In genomic region chr1:70410604-70411359, GRCh38 we compare ENCODE assay signal across 8 cellular contexts. TPM values are rescaled to one million over a fixed set of nuclear protein-coding genes. Genes with fewer than 3 reads are reported as not detected.
DNase-seq lines count a peak whose midpoint lies in the region; ATAC-seq and TF ChIP-seq lines count a peak whose summit lies in the region.

Gene CTH, plus strand, starts transcription at chr1:70411268. Its CDS starts 148 bp downstream, at chr1:70411416.

- H3K4me2 ChIP-seq in smooth muscle cell = peak within 1 kb of the TSS; percentile 92

- H3K27ac ChIP-seq in smooth muscle cell (ENCODE audit: low read depth) = peak within 1 kb of the TSS; percentile 95

- no peaks in the 10 kb centered on the region for H3K36me3 ChIP-seq in smooth muscle cell (ENCODE audit: low read depth)

- H3K27ac Mint-ChIP-seq in WTC11 = peak within 1 kb of the TSS; percentile 100

- H3K4me1 Mint-ChIP-seq in WTC11 = peaks cover 14% of the 10 kb centered on the region

- POLR2A ChIA-PET in AG04449 (lab: Yijun Ruan, JAX) (interaction anchor here (0.5 to 2.0 kb wide), 11 partner anchors 8 to 205 kb away, joined by 3 to 31 read pairs (median 4); partner anchors contain the start of genes ANKRD13C and LRRC40), WTC11 (lab: Charles Lee) (interaction anchor here (0.6 to 5.4 kb wide), 22 partner anchors 9 to 206 kb away, joined by 3 to 125 read pairs (median 4); partner anchors contain the start of genes ANKRD13C, LRRC40 and SRSF11)

- H3K79me2 ChIP-seq in smooth muscle cell (ENCODE audit: low read depth) = peaks cover 23% of the 10 kb centered on the region

- H3F3A ChIP-seq in smooth muscle cell (ENCODE audit: low read depth) = peaks cover 6% of the 10 kb centered on the region

- peak within 1 kb of the TSS; percentile 99 for H3K4me3 Mint-ChIP-seq in WTC11

- TF ChIP-seq CTCF in AG04449 (IDR thresholded peaks at IDR 0.05; ENCODE audit: insufficient read depth, low read length, missing control alignments) = no peak
- TF ChIP-seq CTCF in WTC11 (IDR thresholded peaks at IDR 0.05) = no peak
- TF ChIP-seq CTCF in cardiac fibroblast (IDR thresholded peaks at IDR 0.05; ENCODE audit: low read depth, low read length) = no peak
- TF ChIP-seq CTCF in smooth muscle cell (IDR thresholded peaks at IDR 0.05; ENCODE audit: borderline replicate concordance, insufficient read depth, poor library complexity, severe bottlenecking) = no peak

- peaks cover 4% of the 10 kb centered on the region for H3K27me3 ChIP-seq in smooth muscle cell (ENCODE audit: low read depth)

- H3K4me1 ChIP-seq in smooth muscle cell (ENCODE audit: low read depth) = peaks cover 10% of the 10 kb centered on the region

- H4K20me1 ChIP-seq in smooth muscle cell (ENCODE audit: low read depth) = no peaks in the 10 kb centered on the region

- WGBS in smooth muscle cell (ENCODE audit: low lambda C conversion rate) = under 1% methylated on average over 45 of the region's 48 CpGs

- ATAC-seq in GM18873 (IDR thresholded peaks at IDR 0.05; ENCODE audit: low FRiP score, unreplicated experiment) = peak; percentile 93
- peak; percentile 98 for ATAC-seq in HG03139 (IDR thresholded peaks at IDR 0.05; ENCODE audit: unreplicated experiment)
- peak; percentile 98 for ATAC-seq in WTC11

- H3K9me3 Mint-ChIP-seq in WTC11 = no peaks in the 10 kb centered on the region

- no peaks in the 10 kb centered on the region for H3K9me3 ChIP-seq in smooth muscle cell (replicated peaks; ENCODE audit: low read depth)

- CTCF ChIA-PET in AG04449 (lab: Yijun Ruan, JAX) (interaction anchor here (0.8 to 1.8 kb wide), 3 partner anchors 57 to 377 kb away, joined by 3 to 7 read pairs (median 3); partner anchors contain the start of gene ANKRD13C), WTC11 (lab: Charles Lee) (interaction anchor here (0.6 to 3.0 kb wide), 7 partner anchors 10 to 96 kb away, joined by 3 to 19 read pairs (median 3); partner anchors contain the start of gene ANKRD13C)

- peak within 1 kb of the TSS; percentile 76 for H2AFZ ChIP-seq in smooth muscle cell (ENCODE audit: low read depth)

- DNase-seq in AG04449 (ENCODE audit: low read depth, low spot score) (peak; percentile 71), NCI-H2227 (lab: John Stamatoyannopoulos, UW; ENCODE audit: unreplicated experiment) (peak; percentile 97), WTC11 (ENCODE audit: low spot score) (peak; percentile 99), cardiac fibroblast (ENCODE audit: low read depth in 2 of 2) (peak; percentile 97 to 98), iPS-NIHi7 (ENCODE audit: extremely low spot score) (peak; percentile 98), smooth muscle cell (lab: John Stamatoyannopoulos, UW; ENCODE audit: unreplicated experiment) (peak; percentile 78)

- peaks cover 4% of the 10 kb centered on the region for H3K36me3 Mint-ChIP-seq in WTC11

- H3K9ac ChIP-seq in smooth muscle cell (ENCODE audit: low read depth) = peak within 1 kb of the TSS; percentile 82

- peak within 1 kb of the TSS; percentile 70 for H3K4me3 ChIP-seq in AG04449 (ENCODE audit: low read depth, low read length)
- peak within 1 kb of the TSS; percentile 72 to 92 for H3K4me3 ChIP-seq in cardiac fibroblast (replicated peaks in 1 of 2; ENCODE audit: low read depth in 2 of 2, low read length in 2 of 2)
- H3K4me3 ChIP-seq in smooth muscle cell = peak within 1 kb of the TSS; percentile 84

- no peaks in the 10 kb centered on the region for H3K27me3 Mint-ChIP-seq in WTC11 (ENCODE audit: low read depth)

TF ChIP-seq in WTC11, 78 proteins besides CTCF, POLR2A, EP300 and RAD21 (continues in another document):
- no peak for TF ChIP-seq ZMAT4 (CRISPR knock-in tag; IDR thresholded peaks at IDR 0.05)
- TF ChIP-seq E2F5 (CRISPR knock-in tag; IDR thresholded peaks at IDR 0.05) = no peak
- no peak for TF ChIP-seq SMAD4 (CRISPR knock-in tag; IDR thresholded peaks at IDR 0.05)
- TF ChIP-seq MYBL2 (CRISPR knock-in tag; IDR thresholded peaks at IDR 0.05) = no peak
- TF ChIP-seq SP1 (CRISPR knock-in tag; conservative IDR thresholded peaks at IDR 0.05) = peak; percentile 94
- TF ChIP-seq RELA (CRISPR knock-in tag; IDR thresholded peaks at IDR 0.05; ENCODE audit: borderline replicate concordance) = no peak
- no peak for TF ChIP-seq ATF2 (CRISPR knock-in tag; IDR thresholded peaks at IDR 0.05; ENCODE audit: borderline replicate concordance, low read depth)
- TF ChIP-seq GTF2I (CRISPR knock-in tag; conservative IDR thresholded peaks at IDR 0.05) = no peak
- no peak for TF ChIP-seq ATF3 (CRISPR knock-in tag; conservative IDR thresholded peaks at IDR 0.05)
- TF ChIP-seq NFE2L1 (CRISPR knock-in tag; IDR thresholded peaks at IDR 0.05) = no peak
- no peak for TF ChIP-seq ZNF671 (CRISPR knock-in tag; IDR thresholded peaks at IDR 0.05)
- no peak for TF ChIP-seq AFF4 (CRISPR knock-in tag; IDR thresholded peaks at IDR 0.05; ENCODE audit: borderline replicate concordance)
- peak; percentile 32; the same call in 1 of the 2 replicates for TF ChIP-seq FOXK1 (CRISPR knock-in tag; IDR thresholded peaks at IDR 0.05)
- TF ChIP-seq FOXP1 (CRISPR knock-in tag; IDR thresholded peaks at IDR 0.05; ENCODE audit: borderline replicate concordance) = peak; percentile 63; the same call in 1 of the 2 replicates
- 0 out of 2 replicates have a peak, but pooled peaks have one; percentile 33 for TF ChIP-seq ESRRA (CRISPR knock-in tag; IDR thresholded peaks at IDR 0.05; ENCODE audit: borderline replicate concordance)
- TF ChIP-seq ATF1 (CRISPR knock-in tag; IDR thresholded peaks at IDR 0.05) = no peak
- no peak for TF ChIP-seq CREB1 (CRISPR knock-in tag; IDR thresholded peaks at IDR 0.05)
- no peak for TF ChIP-seq USF2 (CRISPR knock-in tag; IDR thresholded peaks at IDR 0.05)
- no peak for TF ChIP-seq KAT7 (CRISPR knock-in tag; IDR thresholded peaks at IDR 0.05; ENCODE audit: borderline replicate concordance)

RNA-seq across cellular contexts. Expression of gene CTH, which starts in this region (rescaled TPM):
- total RNA-seq in WTC11 (2021) (20.8 to 27.8 TPM (median 23.9 TPM) in 3 replicates), smooth muscle cell (6.5 and 12.8 TPM in 2 replicates)
- polyA plus RNA-seq in smooth muscle cell = 11.9 and 13.1 TPM in 2 replicates

Comparison
In these comparisons a context has a peak if more than half of its experiments do, and no peak if none do; other contexts are left out.
1. Peak in every context shown above with its lines: DNase-seq, ATAC-seq, H3K4me3 ChIP-seq and H3K27ac ChIP-seq.